9 cellular contexts compared by ENCODE assay signal in genomic region chr7:101884671-101885596, GRCh38.
DNase-seq lines count a peak whose midpoint lies in the region; ATAC-seq and TF ChIP-seq lines count a peak whose summit lies in the region.
"Had no signal": no experiment of that assay in that cellular context is flagged by ENCODE, and none has a peak within 500 bp of the region (broad histone marks: within the 10 kb centered on the region; RNA-seq: fewer than 3 reads in every experiment).

No MANE protein-coding gene starts in this region.

- POLR2A ChIA-PET in HEK293T (lab: Yijun Ruan, JAX), result no interaction called here

- H3K27me3 Mint-ChIP-seq in activated CD4-positive, alpha-beta T cell treated with anti-CD3 and anti-CD28 coated beads, Interleukin-2, amount 10 ng/mL, durations not matched to agents 24 days and 14 days, result no peaks in the 10 kb centered on the region
- no peaks in the 10 kb centered on the region for H3K27me3 Mint-ChIP-seq in activated naive CD8-positive, alpha-beta T cell
- H3K27me3 Mint-ChIP-seq in stimulated activated memory B cell treated with anti-CD40 and anti-IgM and Interleukin-4, amounts not matched to agents 10 μg/mL and 1 μg/mL and 100 μg/mL, for 72 hours, result no peaks in the 10 kb centered on the region

- peak overlapping the region; percentile 25 for H3K4me3 Mint-ChIP-seq in activated CD4-positive, alpha-beta T cell treated with anti-CD3 and anti-CD28 coated beads, Interleukin-2, amount 10 ng/mL, durations not matched to agents 24 days and 14 days
- peak overlapping the region; percentile 53 for H3K4me3 Mint-ChIP-seq in activated naive CD8-positive, alpha-beta T cell
- H3K4me3 Mint-ChIP-seq in stimulated activated memory B cell treated with anti-CD40 and anti-IgM and Interleukin-4, amounts not matched to agents 10 μg/mL and 1 μg/mL and 100 μg/mL, for 72 hours, result peak overlapping the region; percentile 27

- H3K4me1 Mint-ChIP-seq in activated CD4-positive, alpha-beta T cell treated with anti-CD3 and anti-CD28 coated beads, Interleukin-2, amount 10 ng/mL, durations not matched to agents 24 days and 14 days, result peaks cover 12% of the 10 kb centered on the region
- peaks cover 50% of the 10 kb centered on the region for H3K4me1 Mint-ChIP-seq in activated naive CD8-positive, alpha-beta T cell (ENCODE audit: low read depth)
- H3K4me1 Mint-ChIP-seq in stimulated activated memory B cell treated with anti-CD40 and anti-IgM and Interleukin-4, amounts not matched to agents 10 μg/mL and 1 μg/mL and 100 μg/mL, for 72 hours, result peaks cover 70% of the 10 kb centered on the region

- peak; percentile 75 for ATAC-seq in stimulated activated memory B cell treated with anti-CD40 and anti-IgM and Interleukin-4, amounts not matched to agents 10 μg/mL and 1 μg/mL and 100 μg/mL, for 72 hours
- ATAC-seq: lower lobe of right lung had no signal

- CTCF ChIA-PET in HEK293T (lab: Yijun Ruan, JAX), result interaction anchor here (0.6 kb wide), 1 partner anchor 372 kb away, joined by 4 read pairs; no protein-coding TSS in a partner anchor

- H3K36me3 Mint-ChIP-seq in activated CD4-positive, alpha-beta T cell treated with anti-CD3 and anti-CD28 coated beads, Interleukin-2, amount 10 ng/mL, durations not matched to agents 24 days and 14 days (ENCODE audit: low read depth), result no peaks in the 10 kb centered on the region
- no peaks in the 10 kb centered on the region for H3K36me3 Mint-ChIP-seq in activated naive CD8-positive, alpha-beta T cell
- no peaks in the 10 kb centered on the region for H3K36me3 Mint-ChIP-seq in stimulated activated memory B cell treated with anti-CD40 and anti-IgM and Interleukin-4, amounts not matched to agents 10 μg/mL and 1 μg/mL and 100 μg/mL, for 72 hours

- peak overlapping the region; percentile 54 for H3K27ac Mint-ChIP-seq in activated CD4-positive, alpha-beta T cell treated with anti-CD3 and anti-CD28 coated beads, Interleukin-2, amount 10 ng/mL, durations not matched to agents 24 days and 14 days
- H3K27ac Mint-ChIP-seq in activated naive CD8-positive, alpha-beta T cell, result peak overlapping the region; percentile 61
- H3K27ac Mint-ChIP-seq in stimulated activated memory B cell treated with anti-CD40 and anti-IgM and Interleukin-4, amounts not matched to agents 10 μg/mL and 1 μg/mL and 100 μg/mL, for 72 hours, result peak overlapping the region; percentile 72

- H3K9me3 Mint-ChIP-seq in activated CD4-positive, alpha-beta T cell treated with anti-CD3 and anti-CD28 coated beads, Interleukin-2, amount 10 ng/mL, durations not matched to agents 24 days and 14 days, result no peaks in the 10 kb centered on the region
- no peaks in the 10 kb centered on the region for H3K9me3 Mint-ChIP-seq in activated naive CD8-positive, alpha-beta T cell (ENCODE audit: low read depth)
- no peaks in the 10 kb centered on the region for H3K9me3 Mint-ChIP-seq in stimulated activated memory B cell treated with anti-CD40 and anti-IgM and Interleukin-4, amounts not matched to agents 10 μg/mL and 1 μg/mL and 100 μg/mL, for 72 hours

- intact Hi-C loops in activated CD4-positive, alpha-beta T cell treated with anti-CD3 and anti-CD28 coated beads, Interleukin-2, amount 10 ng/mL, durations not matched to agents 24 days and 14 days (cut with micrococcal nuclease), result no loop called here

- peak; percentile 66 for DNase-seq in activated CD4-positive, alpha-beta T cell treated with anti-CD3 and anti-CD28 coated beads, Interleukin-2, amount 10 ng/mL, durations not matched to agents 24 days and 14 days
- no peak for DNase-seq in activated CD4-positive, alpha-beta T cell treated with anti-CD3 and anti-CD28 coated beads, Interleukin-2, amount 50 U/mL, for 4 hours
- no peak for DNase-seq in HEK293T (ENCODE audit: extremely low spot score)
- no peak for DNase-seq in retina
- DNase-seq in DMS153 (lab: John Stamatoyannopoulos, UW), result no peak
- no peak for DNase-seq in NCI-H1417 (lab: John Stamatoyannopoulos, UW)

TF ChIP-seq in HEK293T, 16 proteins besides CTCF, POLR2A, EP300 and RAD21:
- TF ChIP-seq PKNOX1 (IDR thresholded peaks at IDR 0.05) (0 out of 2 replicates have a peak, but pooled peaks have one; percentile 9), HDGF (IDR thresholded peaks at IDR 0.05; ENCODE audit: borderline replicate concordance) (no peak)
